In genomic region chr2:232649033-232649432, GRCh38 we compare ENCODE assay signal across 18 cellular contexts. TPM values are rescaled to one million over a fixed set of nuclear protein-coding genes. Genes with fewer than 3 reads are reported as not detected.
DNase-seq lines count a peak whose midpoint lies in the region; ATAC-seq, FAIRE-seq and TF ChIP-seq lines count a peak whose summit lies in the region.
"Had no signal": no experiment of that assay in that cellular context is flagged by ENCODE, and none has a peak within 500 bp of the region (broad histone marks: within the 10 kb centered on the region; RNA-seq: fewer than 3 reads in every experiment).

No MANE protein-coding gene starts in this region.

- peaks cover 66% of the 10 kb centered on the region for H3K4me1 Mint-ChIP-seq in nephron progenitor cell
- no peaks in the 10 kb centered on the region for H3K4me1 Mint-ChIP-seq in stimulated activated memory B cell treated with anti-CD40 and anti-IgM and Interleukin-4, amounts not matched to agents 10 μg/mL and 1 μg/mL and 100 μg/mL, for 72 hours
- H3K4me1 Mint-ChIP-seq: CD4-positive, CD25-positive, alpha-beta regulatory T cell had no signal

- no peak for FAIRE-seq in K562 (lab: Jason Lieb, UNC)
- FAIRE-seq: GM12878 had no signal

- H3K9me3 ChIP-seq in K562 (replicated peaks; ENCODE audit: control insufficient read depth, insufficient read depth, low read depth, low read length) = no peaks in the 10 kb centered on the region
- H3K9me3 ChIP-seq: BLaER1, Caco-2 had no signal

- TF ChIP-seq EP300 in K562 (IDR thresholded peaks at IDR 0.05; ENCODE audit: low read length) = no peak

- no peaks in the 10 kb centered on the region for H3K27me3 Mint-ChIP-seq in nephron progenitor cell (ENCODE audit: low read depth, poor library complexity)
- H3K27me3 Mint-ChIP-seq in stimulated activated memory B cell treated with anti-CD40 and anti-IgM and Interleukin-4, amounts not matched to agents 10 μg/mL and 1 μg/mL and 100 μg/mL, for 72 hours = peaks cover 30% of the 10 kb centered on the region

- BruUV-seq in K562 (replicated peaks; lab: Mats Ljungman, UMichigan) = no TSS peak

- no peak for TF ChIP-seq CTCF in K562 (IDR thresholded peaks at IDR 0.05 in 2 of 3, conservative IDR thresholded peaks at IDR 0.05 in 1 of 3; ENCODE audit: insufficient read depth in 2 of 3, low read depth in 1 of 3, low read length in 3 of 3)
- TF ChIP-seq CTCF in nephron progenitor cell (IDR thresholded peaks at IDR 0.05) = no peak

- H3K9me3 Mint-ChIP-seq in nephron progenitor cell = no peaks in the 10 kb centered on the region
- H3K9me3 Mint-ChIP-seq in stimulated activated memory B cell treated with anti-CD40 and anti-IgM and Interleukin-4, amounts not matched to agents 10 μg/mL and 1 μg/mL and 100 μg/mL, for 72 hours = no peaks in the 10 kb centered on the region
- H3K9me3 Mint-ChIP-seq: CD4-positive, CD25-positive, alpha-beta regulatory T cell; CD8-positive, alpha-beta T cell had no signal

- no peak overlapping the region for H3K4me2 ChIP-seq in K562 (ENCODE audit: insufficient read depth, low read length)
- H3K4me2 ChIP-seq: BLaER1 had no signal

- no peaks in the 10 kb centered on the region for H3K36me3 ChIP-seq in K562 (ENCODE audit: control insufficient read depth, insufficient read depth, low read length)
- H3K36me3 ChIP-seq: BLaER1 had no signal

- peak overlapping the region; percentile 68 for H3K27ac Mint-ChIP-seq in nephron progenitor cell
- H3K27ac Mint-ChIP-seq in stimulated activated memory B cell treated with anti-CD40 and anti-IgM and Interleukin-4, amounts not matched to agents 10 μg/mL and 1 μg/mL and 100 μg/mL, for 72 hours = no peak overlapping the region
- H3K27ac Mint-ChIP-seq: CD4-positive, CD25-positive, alpha-beta regulatory T cell; CD8-positive, alpha-beta T cell had no signal

- TF ChIP-seq RAD21 in K562 (CRISPR knock-in tag; conservative IDR thresholded peaks at IDR 0.05 in 1 of 2, IDR thresholded peaks at IDR 0.05 in 1 of 2) = no peak

- intact Hi-C loops in K562 (cut with micrococcal nuclease) = no loop called here

- H2AFZ ChIP-seq in K562 (ENCODE audit: low read depth, low read length) = no peak overlapping the region

- H3K4me1 ChIP-seq in K562 (replicated peaks in 1 of 2; ENCODE audit: control insufficient read depth in 2 of 2, insufficient read depth in 2 of 2, low read length in 2 of 2) = no peaks in the 10 kb centered on the region; a peak in 1 of 5 replicates
- H3K4me1 ChIP-seq: BLaER1, Caco-2 had no signal

- CTCF ChIA-PET in K562 (lab: Yijun Ruan, JAX; ENCODE audit: low intra/inter-chr PET ratio) = no interaction called here

- H4K20me1 ChIP-seq in K562 (replicated peaks; ENCODE audit: control insufficient read depth, insufficient read depth, low read length) = no peaks in the 10 kb centered on the region
- H4K20me1 ChIP-seq: BLaER1 had no signal

- 19% methylated on average over 5 of the region's 11 CpGs for WGBS in K562 (ENCODE audit: insufficient coverage, low coverage, missing lambda C conversion rate)

- no peak for TF ChIP-seq POLR2A in K562 (conservative IDR thresholded peaks at IDR 0.05)

- in situ Hi-C loops in K562 (cut with MboI) = no loop called here

- ATAC-seq in K562 = peak; percentile 48; the same call in 2 of the 3 replicates
- no peak for ATAC-seq in GM18858 (IDR thresholded peaks at IDR 0.05; ENCODE audit: unreplicated experiment)
- no peak for ATAC-seq in HG03342 (IDR thresholded peaks at IDR 0.05; ENCODE audit: unreplicated experiment)
- ATAC-seq in stimulated activated memory B cell treated with anti-CD40 and anti-IgM and Interleukin-4, amounts not matched to agents 10 μg/mL and 1 μg/mL and 100 μg/mL, for 72 hours = no peak
- ATAC-seq: CD8-positive, alpha-beta T cell; GM12878 had no signal

- H3K9me1 ChIP-seq in K562 (ENCODE audit: control insufficient read depth, insufficient read depth, low read length) = no peaks in the 10 kb centered on the region

- no peak overlapping the region for H3K27ac ChIP-seq in K562 (ENCODE audit: extremely low read depth, low read depth, low read length)
- H3K27ac ChIP-seq: BLaER1, C4-2B had no signal

- H3K9ac ChIP-seq in K562 (ENCODE audit: insufficient read depth in 1 of 2, low read depth in 2 of 2, low read length in 2 of 2) = no peak overlapping the region
- H3K9ac ChIP-seq: BLaER1 had no signal

- no peak overlapping the region for H3K4me3 Mint-ChIP-seq in nephron progenitor cell
- no peak overlapping the region for H3K4me3 Mint-ChIP-seq in stimulated activated memory B cell treated with anti-CD40 and anti-IgM and Interleukin-4, amounts not matched to agents 10 μg/mL and 1 μg/mL and 100 μg/mL, for 72 hours
- H3K4me3 Mint-ChIP-seq: CD4-positive, CD25-positive, alpha-beta regulatory T cell; CD8-positive, alpha-beta T cell had no signal

- H3K27me3 ChIP-seq in K562 (ENCODE audit: control insufficient read depth in 2 of 2, insufficient read depth in 2 of 2, low read length in 2 of 2) = peaks cover 0 to 32% of the 10 kb centered on the region in 2 experiments; a peak in 2 of 5 replicates
- H3K27me3 ChIP-seq: BLaER1 had no signal

- POLR2A ChIA-PET in K562 (lab: Yijun Ruan, JAX) = interaction anchor here (1.6 kb wide), 1 partner anchor 16 kb away, joined by 4 read pairs; the partner anchor contains the start of gene EFHD1

- peak; percentile 34 for DNase-seq in RPMI7951 (ENCODE audit: low read depth)
- no peak for DNase-seq in K562 (ENCODE audit: extremely low read depth in 1 of 4, low spot score in 3 of 4)
- DNase-seq in nephron progenitor cell = no peak
- DNase-seq: Caco-2; CD4-positive, CD25-positive, alpha-beta regulatory T cell; CD8-positive, alpha-beta T cell; DMS79; EL; GDM1; GOT3; H7; HCEC 1CT had no signal

- H3K36me3 Mint-ChIP-seq in nephron progenitor cell (ENCODE audit: low read depth) = no peaks in the 10 kb centered on the region
- no peaks in the 10 kb centered on the region for H3K36me3 Mint-ChIP-seq in stimulated activated memory B cell treated with anti-CD40 and anti-IgM and Interleukin-4, amounts not matched to agents 10 μg/mL and 1 μg/mL and 100 μg/mL, for 72 hours
- H3K36me3 Mint-ChIP-seq: CD4-positive, CD25-positive, alpha-beta regulatory T cell; CD8-positive, alpha-beta T cell had no signal

- H3K4me3 ChIP-seq in K562 = no peak overlapping the region
- H3K4me3 ChIP-seq: BLaER1, GM12878 had no signal

- H3K79me2 ChIP-seq in K562 (ENCODE audit: control insufficient read depth, insufficient read depth, low read length) = no peaks in the 10 kb centered on the region

TF ChIP-seq in K562, 482 proteins besides CTCF, POLR2A, EP300 and RAD21:
- TF ChIP-seq ZNF311 (CRISPR knock-in tag; IDR thresholded peaks at IDR 0.05) = no peak

RNA-seq across cellular contexts. Expression of gene EFHD1, which starts 15.6 kb away (rescaled TPM):
- total RNA-seq in RPMI7951 (2014; rRNA removed; shearing (Covaris generic)) = 1.2 and 1.7 TPM in 2 replicates
- total RNA-seq in K562 (2011; cell fraction: chromatin; rRNA removed; ENCODE audit: low replicate concordance) = 0.65 TPM in 1 of 2 replicates, not detected in the other
- total RNA-seq in K562 (2011; cell fraction: nucleolus; rRNA removed) = 0.53 and 0.67 TPM in 2 replicates
- total RNA-seq in K562 (2011; cell fraction: nucleoplasm; rRNA removed) = 0.37 and 0.46 TPM in 2 replicates
- 1.7 and 2.4 TPM in 2 replicates for total RNA-seq in K562 (2014; rRNA removed)
- 1.7 and 2.0 TPM in 2 replicates for total RNA-seq in K562 (2014; rRNA removed; fragmentation: Illumina TruSeq; extraction: Trizol)
- 1.5 and 1.6 TPM in 2 replicates for total RNA-seq in K562 (2015; rRNA removed; fragmentation: Illumina TruSeq; extraction: Trizol)
- total RNA-seq in K562 (2021) = 5.1 and 5.2 TPM in 2 replicates
- polyA plus RNA-seq in K562 (2011; rRNA removed) = 1.2 TPM in 2 replicates
- 1.4 and 2.0 TPM in 2 replicates for polyA plus RNA-seq in K562 (2011; cell fraction: cytosol; rRNA removed)
- polyA plus RNA-seq in K562 (2011; cell fraction: nucleus; rRNA removed) = 0.34 and 0.41 TPM in 2 replicates
- polyA plus RNA-seq in K562 (2012) = 5.0 and 20.1 TPM in 2 replicates
- 5.9 and 9.1 TPM in 2 replicates for polyA plus RNA-seq in K562 (2014; fragmentation: Illumina TruSeq; extraction: Trizol)
- 1 to 10 TPM in 1 of 2 experiments, under 1 TPM in 1; 0.66 to 1.2 TPM for polyA plus RNA-seq in K562 (2014; fragmentation: Nextera tagmentation; extraction: Ambion mirVana)
- 2.8 and 3.1 TPM in 2 replicates for polyA plus RNA-seq in K562 (2014; rRNA removed)
- polyA minus RNA-seq in K562 (2011; rRNA and poly(A)+ RNA removed) = 0.69 and 0.98 TPM in 2 replicates
- 0.57 TPM in 1 of 2 replicates, not detected in the other for polyA minus RNA-seq in K562 (2011; cell fraction: cytosol; rRNA and poly(A)+ RNA removed)
- not detected in 2 replicates for polyA minus RNA-seq in K562 (2011; cell fraction: nucleus; rRNA and poly(A)+ RNA removed)
- total RNA-seq: GM12878 had no signal

RNA-seq across cellular contexts. Expression of gene GIGYF2, which starts 48.1 kb away (rescaled TPM):
- total RNA-seq in RPMI7951 (2014; rRNA removed; shearing (Covaris generic)) = 36.3 and 46.9 TPM in 2 replicates
- 104 and 257 TPM in 2 replicates for total RNA-seq in K562 (2011; cell fraction: chromatin; rRNA removed; ENCODE audit: low replicate concordance)
- total RNA-seq in K562 (2011; cell fraction: nucleolus; rRNA removed) = 46.5 and 65.3 TPM in 2 replicates
- 98.1 and 157 TPM in 2 replicates for total RNA-seq in K562 (2011; cell fraction: nucleoplasm; rRNA removed)
- 29.2 and 35.9 TPM in 2 replicates for total RNA-seq in K562 (2014; rRNA removed)
- total RNA-seq in K562 (2014; rRNA removed; fragmentation: Illumina TruSeq; extraction: Trizol) = 50.6 and 51.9 TPM in 2 replicates
- total RNA-seq in K562 (2015; rRNA removed; fragmentation: Illumina TruSeq; extraction: Trizol) = 45.3 and 52.7 TPM in 2 replicates
- total RNA-seq in K562 (2021) = 36.0 and 37.3 TPM in 2 replicates
- polyA plus RNA-seq in K562 (2011; rRNA removed) = 37.3 and 38.4 TPM in 2 replicates
- 29.6 and 32.4 TPM in 2 replicates for polyA plus RNA-seq in K562 (2011; cell fraction: cytosol; rRNA removed)
- 33.0 and 35.7 TPM in 2 replicates for polyA plus RNA-seq in K562 (2011; cell fraction: nucleus; rRNA removed)
- polyA plus RNA-seq in K562 (2012) = 23.1 and 28.2 TPM in 2 replicates
- 32.6 and 34.0 TPM in 2 replicates for polyA plus RNA-seq in K562 (2014; fragmentation: Illumina TruSeq; extraction: Trizol)
- 10 to 100 TPM; 12.7 to 16.8 TPM for polyA plus RNA-seq in K562 (2014; fragmentation: Nextera tagmentation; extraction: Ambion mirVana)
- polyA plus RNA-seq in K562 (2014; rRNA removed) = 32.4 and 34.9 TPM in 2 replicates
- polyA minus RNA-seq in K562 (2011; rRNA and poly(A)+ RNA removed) = 101 and 120 TPM in 2 replicates
- 29.8 and 43.8 TPM in 2 replicates for polyA minus RNA-seq in K562 (2011; cell fraction: cytosol; rRNA and poly(A)+ RNA removed)
- polyA minus RNA-seq in K562 (2011; cell fraction: nucleus; rRNA and poly(A)+ RNA removed) = 49.7 and 71.2 TPM in 2 replicates
